29 cellular contexts compared by ENCODE assay signal in the genomic region with DNA sequence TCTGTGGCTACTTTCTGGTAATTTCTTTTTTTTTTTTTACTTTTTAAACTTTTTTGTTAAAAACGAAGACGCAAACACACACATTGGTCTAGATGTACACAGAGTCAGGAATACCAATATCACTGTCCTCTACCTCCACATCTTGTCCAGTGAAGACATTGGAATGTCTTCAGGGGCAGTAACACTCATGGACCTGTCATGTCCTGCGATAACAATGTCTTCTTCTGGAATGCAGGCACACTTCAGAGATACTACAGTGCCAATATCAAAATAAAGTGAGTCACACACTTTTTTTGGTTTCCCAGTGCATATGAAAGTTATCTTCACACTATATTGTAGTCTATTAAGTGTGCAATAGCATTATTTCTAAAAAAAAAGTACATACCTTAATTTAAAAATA.
DNase-seq lines count a peak whose midpoint lies in the region; ATAC-seq and TF ChIP-seq lines count a peak whose summit lies in the region.
"Had no signal": no experiment of that assay in that cellular context is flagged by ENCODE, and none has a peak within 500 bp of the region (broad histone marks: within the 10 kb centered on the region; RNA-seq: fewer than 3 reads in every experiment).

No MANE protein-coding gene starts in this region.

- H3K4me3 ChIP-seq in brain microvascular endothelial cell (ENCODE audit: low read depth, low read length): no peak overlapping the region
- no peak overlapping the region for H3K4me3 ChIP-seq in breast epithelium
- H3K4me3 ChIP-seq: lung, prostate gland, right lobe of liver, stomach had no signal

- no peaks in the 10 kb centered on the region for H3K9me3 ChIP-seq in breast epithelium
- H3K9me3 ChIP-seq: prostate gland, right lobe of liver, stomach had no signal

- intact Hi-C loops in breast epithelium (cut with DNase I; ENCODE audit: low total_unique reads): no loop called here

- in situ Hi-C loops in brain microvascular endothelial cell (cut with HindIII; ENCODE audit: low pct_ligation_motif_present, low sequenced_read_pairs): no loop called here

- ATAC-seq in HG03469 (IDR thresholded peaks at IDR 0.05; ENCODE audit: unreplicated experiment) (no peak), HG02970 (IDR thresholded peaks at IDR 0.05; ENCODE audit: low FRiP score, unreplicated experiment) (no peak)
- ATAC-seq: HepG2; naive thymus-derived CD8-positive, alpha-beta T cell; right lobe of liver had no signal

- H3K27me3 ChIP-seq in brain microvascular endothelial cell (replicated peaks): no peaks in the 10 kb centered on the region
- no peaks in the 10 kb centered on the region for H3K27me3 ChIP-seq in breast epithelium
- H3K27me3 ChIP-seq: right lobe of liver, stomach had no signal

- peaks cover 0 to 5% of the 10 kb centered on the region in 2 donors for H3K4me1 ChIP-seq in breast epithelium
- H3K4me1 ChIP-seq: prostate gland, right lobe of liver had no signal

- no peak for TF ChIP-seq POLR2A in breast epithelium (IDR thresholded peaks at IDR 0.05)

- TF ChIP-seq CTCF in brain microvascular endothelial cell (IDR thresholded peaks at IDR 0.05; ENCODE audit: low read depth, low read length, missing control alignments) (no peak), breast epithelium (IDR thresholded peaks at IDR 0.05) (no peak)

- DNase-seq in EL: peak; percentile 63
- DNase-seq in M059J (ENCODE audit: low read depth): peak; percentile 34
- DNase-seq in brain microvascular endothelial cell: peak; percentile 72
- peak; percentile 27 for DNase-seq in iris pigment epithelial cell (ENCODE audit: low read depth)
- DNase-seq in breast epithelium (ENCODE audit: low spot score in 2 of 2): no peak
- no peak for DNase-seq in UCSD-AML1 (lab: John Stamatoyannopoulos, UW; ENCODE audit: unreplicated experiment)
- DNase-seq: activated CD4-positive, alpha-beta T cell treated with anti-CD3 and anti-CD28 coated beads for 48 hours; activated naive CD4-positive, alpha-beta T cell treated with anti-CD3 and anti-CD28 coated beads, Interleukin-2, amount 50 U/mL, for 16 hours; activated T-cell treated with anti-CD3 and anti-CD28 coated beads for 4 hours; CD4-positive, alpha-beta memory T cell; effector CD8-positive, alpha-beta T cell; Kasumi-1; left cardiac atrium; naive thymus-derived CD8-positive, alpha-beta T cell; NCI-H146; NCI-H2107; NCI-H748 treated with DMSO at 0.1 percent for 48 hours; occipital lobe; right lobe of liver; stimulated activated CD4-positive, alpha-beta T cell treated with anti-CD3 and anti-CD28 coated beads, Interleukin-4, amount 100 ng/mL, for 1 hour; stomach; T1000 had no signal

- H3K27ac ChIP-seq in brain microvascular endothelial cell (no peak overlapping the region), breast epithelium (no peak overlapping the region)
- H3K27ac ChIP-seq: HL-60, prostate gland, right lobe of liver, RWPE1, stomach had no signal

- H3K36me3 ChIP-seq in brain microvascular endothelial cell (replicated peaks) (no peaks in the 10 kb centered on the region), breast epithelium (no peaks in the 10 kb centered on the region)
- H3K36me3 ChIP-seq: prostate gland, right lobe of liver, stomach had no signal

Comparison
In these comparisons a context has a peak if more than half of its experiments do, and no peak if none do; other contexts are left out.
1. DNase-seq: peak in EL (single experiment), M059J (single experiment), brain microvascular endothelial cell (single experiment) and iris pigment epithelial cell (single experiment); none in breast epithelium (0 of 2) and UCSD-AML1 (single experiment).